In the genomic region with DNA sequence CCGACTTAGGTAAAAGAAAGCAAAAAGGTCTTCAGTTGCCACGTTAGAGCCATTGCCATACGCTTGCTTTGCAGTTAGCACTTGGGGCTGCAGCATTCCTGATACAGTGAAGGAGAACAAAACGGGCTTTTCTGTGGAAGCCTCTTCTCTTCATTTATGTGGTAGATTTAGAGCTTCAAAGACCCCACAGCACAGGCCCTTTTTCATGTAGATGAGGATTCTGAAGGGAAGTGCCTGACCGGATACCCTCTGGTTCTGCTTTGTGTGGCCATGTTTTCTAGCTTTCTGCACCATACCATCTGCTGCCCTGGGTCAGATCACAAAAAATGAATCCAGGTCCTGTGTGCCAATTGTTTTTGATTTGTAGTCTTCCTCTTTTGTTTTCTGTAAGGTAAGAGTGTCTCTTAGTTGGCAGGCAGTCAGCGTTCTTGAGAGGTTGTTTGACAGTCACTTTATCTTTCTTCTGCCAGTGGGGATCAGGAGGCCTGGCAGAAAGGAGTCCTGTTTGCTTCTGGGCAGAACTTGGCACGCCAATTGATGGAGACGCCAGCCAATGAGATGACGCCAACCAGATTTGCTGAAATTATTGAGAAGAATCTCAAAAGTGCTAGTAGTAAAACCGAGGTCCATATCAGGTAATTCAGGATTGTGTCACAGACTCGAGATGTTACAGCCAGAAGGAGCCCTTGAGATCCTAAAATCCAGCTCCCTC, we compare ENCODE assay signal across 18 cellular contexts.
"Had no signal": no experiment of that assay in that cellular context is flagged by ENCODE, and none has a peak within 500 bp of the region (broad histone marks: within the 10 kb centered on the region; RNA-seq: fewer than 3 reads in every experiment).

No MANE protein-coding gene starts in this region.

- H3K4me3 Mint-ChIP-seq: activated CD8-positive, alpha-beta T cell treated with anti-CD3 and anti-CD28 coated beads, Interleukin-2, amount 10 ng/mL, durations not matched to agents 7 days and 5 days; mesothelial cell of epicardium; stimulated activated naive CD8-positive, alpha-beta T cell treated with anti-CD3 and anti-CD28 coated beads, Interleukin-15, amount 100 ng/mL, for 72 hours had no signal

- ATAC-seq: activated CD8-positive, alpha-beta T cell treated with anti-CD3 and anti-CD28 coated beads, Interleukin-2, amount 10 ng/mL, durations not matched to agents 7 days and 5 days; sciatic nerve; stimulated activated naive CD8-positive, alpha-beta T cell treated with anti-CD3 and anti-CD28 coated beads, Interleukin-15, amount 100 ng/mL, for 72 hours had no signal

- H3K4me1 ChIP-seq: psoas muscle had no signal

- H3K4me3 ChIP-seq: coronary artery, esophagus squamous epithelium, psoas muscle, testis, upper lobe of left lung had no signal

- H3K9me3 ChIP-seq: esophagus squamous epithelium, psoas muscle, testis, upper lobe of left lung had no signal

- H3K27ac Mint-ChIP-seq: activated CD8-positive, alpha-beta T cell treated with anti-CD3 and anti-CD28 coated beads, Interleukin-2, amount 10 ng/mL, durations not matched to agents 7 days and 5 days; mesothelial cell of epicardium had no signal

- DNase-seq: activated CD4-positive, alpha-beta T cell treated with anti-CD3 and anti-CD28 coated beads for 4 hours; activated CD8-positive, alpha-beta memory T cell treated with anti-CD3 and anti-CD28 coated beads, Interleukin-2, amount 50 U/mL, for 4 hours; activated CD8-positive, alpha-beta T cell treated with anti-CD3 and anti-CD28 coated beads, Interleukin-2, amount 10 ng/mL, durations not matched to agents 7 days and 5 days; activated gamma-delta T cell; activated T-cell treated with anti-CD3 and anti-CD28 coated beads, Interleukin-2, amount 50 U/mL, for 48 hours; central memory CD4-positive, alpha-beta T cell; effector CD4-positive, alpha-beta T cell; esophagus squamous epithelium; hippocampal formation; psoas muscle; stimulated activated naive CD8-positive, alpha-beta T cell treated with anti-CD3 and anti-CD28 coated beads, Interleukin-15, amount 100 ng/mL, for 72 hours; testis; upper lobe of left lung had no signal

- H3K4me1 Mint-ChIP-seq: mesothelial cell of epicardium had no signal

- H3K9me3 Mint-ChIP-seq: activated naive CD4-positive, alpha-beta T cell treated with anti-CD3 and anti-CD28 coated beads, Interleukin-2, amount 50 U/mL, for 72 hours; mesothelial cell of epicardium; stimulated activated naive CD8-positive, alpha-beta T cell treated with anti-CD3 and anti-CD28 coated beads, Interleukin-15, amount 100 ng/mL, for 72 hours had no signal

- H3K27ac ChIP-seq: coronary artery, esophagus squamous epithelium, psoas muscle, testis had no signal

- H3K27me3 Mint-ChIP-seq: stimulated activated naive CD8-positive, alpha-beta T cell treated with anti-CD3 and anti-CD28 coated beads, Interleukin-15, amount 100 ng/mL, for 72 hours had no signal

- H3K27me3 ChIP-seq: esophagus squamous epithelium, testis, upper lobe of left lung had no signal

- FAIRE-seq: endothelial cell of umbilical vein had no signal
